8 cellular contexts compared by ENCODE assay signal in the genomic region with DNA sequence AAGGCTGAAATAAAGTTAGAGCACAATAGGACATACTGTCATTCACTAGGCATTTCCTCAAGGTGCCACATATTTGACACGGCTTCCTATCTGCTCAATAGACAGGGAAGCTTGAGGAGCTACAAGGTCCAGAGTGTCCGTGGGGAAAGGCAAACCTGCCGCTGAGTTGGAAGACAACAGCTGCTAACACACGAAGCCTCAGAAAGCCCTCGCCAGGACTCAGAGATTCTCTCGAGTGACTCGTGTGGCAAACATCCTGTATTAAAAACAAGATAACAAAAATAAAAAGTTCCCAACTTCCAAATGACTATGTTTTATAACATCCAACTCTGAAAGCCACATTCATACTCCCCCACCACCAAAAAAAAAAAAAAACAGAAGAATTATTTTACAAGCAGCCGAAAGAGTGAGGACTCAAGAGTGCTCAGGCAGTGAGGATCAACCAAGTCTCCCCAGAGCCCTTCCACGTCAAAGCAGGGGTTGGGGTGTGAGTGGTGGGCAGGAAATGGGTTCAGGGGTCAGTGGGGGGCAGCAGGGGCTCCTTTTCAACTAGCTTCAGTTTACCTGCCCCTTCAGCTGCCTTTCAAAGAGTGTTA.
DNase-seq lines count a peak whose midpoint lies in the region; ATAC-seq, FAIRE-seq and TF ChIP-seq lines count a peak whose summit lies in the region.

No MANE protein-coding gene starts in this region.

- DNase-seq in heart right ventricle (no peak), Right ventricle myocardium inferior (ENCODE audit: missing footprints) (no peak), keratinocyte (ENCODE audit: low read depth, low spot score) (no peak), upper lobe of left lung (no peak), putamen (ENCODE audit: low spot score) (no peak)
- no peak for DNase-seq in activated T-helper 1 cell treated with anti-CD3 and anti-CD28 coated beads, Interleukin-12 subunit alpha, Interleukin-12 subunit beta, Interleukin-2, Interleukin-4 antibody, amounts not matched to agents 30 ng/mL and 10 ng/mL and 1 ng/mL, durations not matched to agents 14 hours and 24 hours and 36 hours (ENCODE audit: low spot score)
- no peak for DNase-seq in activated CD8-positive, alpha-beta memory T cell treated with anti-CD3 and anti-CD28 coated beads, Interleukin-2, amount 50 U/mL, for 4 hours

- H3K9ac ChIP-seq in keratinocyte (ENCODE audit: control insufficient read depth, extremely low read depth, insufficient read depth, low read length) = peak overlapping the region; percentile 35

- H3K27ac ChIP-seq in heart right ventricle = peak overlapping the region in 9 of 10 donors; percentile 24 to 96 (median 90)
- peak overlapping the region; percentile 52 for H3K27ac ChIP-seq in keratinocyte (ENCODE audit: control insufficient read depth, insufficient read depth, low read length)
- peak overlapping the region; percentile 65 to 94 (median 78) for H3K27ac ChIP-seq in upper lobe of left lung

- no peak for FAIRE-seq in keratinocyte (lab: Jason Lieb, UNC)

- WGBS in heart right ventricle, 2 donors = 31 to 45% methylated on average over 9 of the region's 9 CpGs
- 52 to 61% methylated on average over 9 of the region's 9 CpGs for WGBS in upper lobe of left lung, 2 donors

- no peak for TF ChIP-seq CTCF in heart right ventricle (IDR thresholded peaks at IDR 0.05)
- no peak for TF ChIP-seq CTCF in keratinocyte (optimal IDR thresholded peaks at IDR 0.05 in 1 of 3, IDR thresholded peaks at IDR 0.05 in 1 of 3, conservative IDR thresholded peaks at IDR 0.05 in 1 of 3; ENCODE audit: extremely low read depth in 1 of 3, insufficient read depth in 2 of 3, low read length in 3 of 3)
- TF ChIP-seq CTCF in upper lobe of left lung (IDR thresholded peaks at IDR 0.05) = no peak

- intact Hi-C loops in heart right ventricle (cut with DNase I) (no loop called here), Right ventricle myocardium inferior (cut with DNase I) (no loop called here)
- intact Hi-C loops in activated T-helper 1 cell treated with anti-CD3 and anti-CD28 coated beads, Interleukin-12 subunit alpha, Interleukin-12 subunit beta, Interleukin-2, Interleukin-4 antibody, amounts not matched to agents 30 ng/mL and 10 ng/mL and 1 ng/mL, durations not matched to agents 14 hours and 24 hours and 36 hours (cut with micrococcal nuclease) = no loop called here

- H3K36me3 ChIP-seq in heart right ventricle = peaks cover 0 to 2% (median 0%) of the 10 kb centered on the region in 9 donors
- H3K36me3 ChIP-seq in keratinocyte (ENCODE audit: control insufficient read depth in 2 of 2, extremely low read depth in 1 of 2, insufficient read depth in 2 of 2, low read length in 2 of 2) = peaks cover 0 to 12% of the 10 kb centered on the region in 2 experiments
- no peaks in the 10 kb centered on the region for H3K36me3 ChIP-seq in upper lobe of left lung

- no peaks in the 10 kb centered on the region for H3K9me1 ChIP-seq in keratinocyte (ENCODE audit: control insufficient read depth, extremely low read depth, insufficient read depth, low read length)

- H3K9me3 ChIP-seq in heart right ventricle (no peaks in the 10 kb centered on the region), keratinocyte (ENCODE audit: control insufficient read depth, low read depth, low read length) (no peaks in the 10 kb centered on the region), upper lobe of left lung (no peaks in the 10 kb centered on the region)

- no peaks in the 10 kb centered on the region for H3K9me3 Mint-ChIP-seq in activated T-helper 1 cell treated with anti-CD3 and anti-CD28 coated beads, Interleukin-12 subunit alpha, Interleukin-12 subunit beta, Interleukin-2, Interleukin-4 antibody, amounts not matched to agents 30 ng/mL and 10 ng/mL and 1 ng/mL, durations not matched to agents 14 hours and 24 hours and 36 hours

- H3K27me3 Mint-ChIP-seq in activated T-helper 1 cell treated with anti-CD3 and anti-CD28 coated beads, Interleukin-12 subunit alpha, Interleukin-12 subunit beta, Interleukin-2, Interleukin-4 antibody, amounts not matched to agents 30 ng/mL and 10 ng/mL and 1 ng/mL, durations not matched to agents 14 hours and 24 hours and 36 hours (ENCODE audit: insufficient read depth) = no peaks in the 10 kb centered on the region

- peaks cover 33% of the 10 kb centered on the region for H3K36me3 Mint-ChIP-seq in activated T-helper 1 cell treated with anti-CD3 and anti-CD28 coated beads, Interleukin-12 subunit alpha, Interleukin-12 subunit beta, Interleukin-2, Interleukin-4 antibody, amounts not matched to agents 30 ng/mL and 10 ng/mL and 1 ng/mL, durations not matched to agents 14 hours and 24 hours and 36 hours (ENCODE audit: low read depth)

- H3K27me3 ChIP-seq in heart right ventricle (no peaks in the 10 kb centered on the region), keratinocyte (ENCODE audit: control insufficient read depth, extremely low read depth, insufficient read depth, low read length) (no peaks in the 10 kb centered on the region), upper lobe of left lung (no peaks in the 10 kb centered on the region)

- TF ChIP-seq EP300 in upper lobe of left lung (IDR thresholded peaks at IDR 0.05) = no peak

- H3K79me2 ChIP-seq in keratinocyte (ENCODE audit: control insufficient read depth, insufficient read depth, low read length) = peaks cover 9% of the 10 kb centered on the region

- H3K4me1 Mint-ChIP-seq in activated T-helper 1 cell treated with anti-CD3 and anti-CD28 coated beads, Interleukin-12 subunit alpha, Interleukin-12 subunit beta, Interleukin-2, Interleukin-4 antibody, amounts not matched to agents 30 ng/mL and 10 ng/mL and 1 ng/mL, durations not matched to agents 14 hours and 24 hours and 36 hours (ENCODE audit: low read depth) = peaks cover 83% of the 10 kb centered on the region

- dilution Hi-C loops in keratinocyte (cut with MboI; ENCODE audit: extremely low pct_ligation_motif_present, low sequenced_read_pairs) = no loop called here

- H2AFZ ChIP-seq in keratinocyte (ENCODE audit: control insufficient read depth, low read length) = no peak overlapping the region

- H3K27ac Mint-ChIP-seq in activated T-helper 1 cell treated with anti-CD3 and anti-CD28 coated beads, Interleukin-12 subunit alpha, Interleukin-12 subunit beta, Interleukin-2, Interleukin-4 antibody, amounts not matched to agents 30 ng/mL and 10 ng/mL and 1 ng/mL, durations not matched to agents 14 hours and 24 hours and 36 hours = peak overlapping the region; percentile 98

- peak overlapping the region; percentile 71 for H3K4me2 ChIP-seq in keratinocyte (ENCODE audit: control insufficient read depth, extremely low read depth, insufficient read depth, low read depth, low read length)

- H3K4me3 ChIP-seq in heart right ventricle (peak overlapping the region in 1 of 10 donors; percentile 32), keratinocyte (ENCODE audit: control insufficient read depth in 2 of 3, extremely low read depth in 1 of 3, insufficient read depth in 2 of 3, low read depth in 1 of 3, low read length in 3 of 3) (no peak overlapping the region), upper lobe of left lung (no peak overlapping the region)

- H3K4me1 ChIP-seq in heart right ventricle = peaks cover 31 to 82% (median 63%) of the 10 kb centered on the region in 9 donors
- peaks cover 60% of the 10 kb centered on the region for H3K4me1 ChIP-seq in keratinocyte (ENCODE audit: control insufficient read depth, extremely low read depth, insufficient read depth, low read length)
- peaks cover 47 to 62% (median 54%) of the 10 kb centered on the region in 4 donors for H3K4me1 ChIP-seq in upper lobe of left lung

- ATAC-seq in heart right ventricle (peak in 1 of 8 donors; percentile 9), Right ventricle myocardium inferior (no peak), upper lobe of left lung (ENCODE audit: low FRiP score in 2 of 2) (no peak), HG03565 (IDR thresholded peaks at IDR 0.05; ENCODE audit: unreplicated experiment) (no peak)

- no peaks in the 10 kb centered on the region for H4K20me1 ChIP-seq in keratinocyte (ENCODE audit: control insufficient read depth, extremely low read depth, insufficient read depth, low read length)

- H3K4me3 Mint-ChIP-seq in activated T-helper 1 cell treated with anti-CD3 and anti-CD28 coated beads, Interleukin-12 subunit alpha, Interleukin-12 subunit beta, Interleukin-2, Interleukin-4 antibody, amounts not matched to agents 30 ng/mL and 10 ng/mL and 1 ng/mL, durations not matched to agents 14 hours and 24 hours and 36 hours = peak overlapping the region; percentile 75

- no peak for TF ChIP-seq POLR2A in upper lobe of left lung (IDR thresholded peaks at IDR 0.05)
